ENCODE assay signal across 8 cellular contexts in the genomic region with DNA sequence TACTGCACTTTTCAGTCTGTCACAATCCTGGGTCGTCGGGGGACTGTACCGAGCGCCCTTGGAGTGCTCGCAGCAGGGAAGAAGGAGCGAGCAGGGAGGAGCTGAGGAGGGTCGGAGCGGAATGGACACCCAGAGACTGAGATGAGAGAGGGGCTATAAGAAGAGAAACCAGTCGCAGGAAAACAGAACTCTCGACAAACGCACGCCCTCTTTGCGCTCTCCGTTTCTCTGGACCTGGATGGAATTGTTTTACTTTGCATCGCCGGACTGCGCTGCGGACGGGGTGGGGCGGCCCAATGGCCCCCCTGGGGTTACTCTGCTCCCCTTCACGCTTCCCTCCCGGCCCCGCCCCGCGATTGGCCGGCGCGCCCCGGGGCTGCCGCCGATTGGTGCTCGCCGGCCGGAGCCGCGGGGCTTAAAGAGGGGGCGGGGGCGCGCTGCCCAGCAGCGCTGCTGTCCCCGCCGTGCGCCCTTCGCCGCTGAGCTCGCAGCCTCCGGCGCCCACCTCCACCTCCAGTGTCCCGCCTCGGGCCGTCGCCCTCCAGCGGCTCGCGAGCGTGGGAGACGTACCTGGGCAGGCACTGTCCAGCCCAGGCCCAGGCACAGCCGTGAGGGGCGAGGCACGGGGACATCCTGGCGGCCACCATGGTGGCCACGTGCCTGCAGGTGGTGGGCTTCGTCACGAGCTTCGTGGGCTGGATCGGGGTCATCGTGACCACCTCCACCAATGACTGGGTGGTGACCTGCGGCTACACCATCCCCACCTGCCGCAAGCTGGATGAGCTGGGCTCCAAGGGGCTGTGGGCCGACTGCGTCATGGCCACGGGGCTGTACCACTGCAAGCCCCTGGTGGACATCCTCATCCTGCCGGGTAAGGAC. TPM values are rescaled to one million over a fixed set of nuclear protein-coding genes. Genes with fewer than 3 reads are reported as not detected.
DNase-seq lines count a peak whose midpoint lies in the region; ATAC-seq and TF ChIP-seq lines count a peak whose summit lies in the region.

A gene (plus strand): TSS at position 447 of the 879 bp plus-strand sequence. CDS start 199 bp downstream, at position 646.

- in situ Hi-C loops in GM23248 (cut with MboI) = loop anchor here (10.0 kb wide), 1 partner anchor 396 kb away; no protein-coding TSS in a partner anchor

- H3K4me2 ChIP-seq in GM23248 (ENCODE audit: unreplicated experiment) = peak within 1 kb of the TSS; percentile 93
- H3K4me2 ChIP-seq in neural progenitor cell = peak within 1 kb of the TSS; percentile 76

- peak; percentile 37 for TF ChIP-seq CTCF in neural progenitor cell (IDR thresholded peaks at IDR 0.05)

- 3 to 4% methylated on average over 45 to 54 of the region's 73 CpGs for WGBS in GM23248 (ENCODE audit: low coverage in 1 of 2, low lambda C conversion rate in 2 of 2, missing lambda C conversion rate in 2 of 2), 2 experiments

- ATAC-seq in activated CD8-positive, alpha-beta T cell treated with anti-CD3 and anti-CD28 coated beads, Interleukin-2, amount 10 ng/mL, durations not matched to agents 7 days and 5 days = peak; percentile 48
- ATAC-seq in HG02763 (IDR thresholded peaks at IDR 0.05; ENCODE audit: unreplicated experiment) (no peak), HG02884 (IDR thresholded peaks at IDR 0.05; ENCODE audit: unreplicated experiment) (no peak)

- peaks cover 17% of the 10 kb centered on the region for H3K4me1 ChIP-seq in GM23248 (ENCODE audit: insufficient read depth)
- H3K4me1 ChIP-seq in neural progenitor cell = peaks cover 12% of the 10 kb centered on the region

- POLR2A ChIA-PET in activated CD8-positive, alpha-beta T cell treated with anti-CD3 and anti-CD28 coated beads, Interleukin-2, amount 10 ng/mL, durations not matched to agents 7 days and 5 days (lab: Charles Lee) = no interaction called here

- H3K4me1 Mint-ChIP-seq in activated CD8-positive, alpha-beta T cell treated with anti-CD3 and anti-CD28 coated beads, Interleukin-2, amount 10 ng/mL, durations not matched to agents 7 days and 5 days (ENCODE audit: low read depth) = peaks cover 12% of the 10 kb centered on the region
- peaks cover 26% of the 10 kb centered on the region for H3K4me1 Mint-ChIP-seq in neural progenitor cell

- no peak within 1 kb of the TSS for H3K27ac Mint-ChIP-seq in activated CD8-positive, alpha-beta T cell treated with anti-CD3 and anti-CD28 coated beads, Interleukin-2, amount 10 ng/mL, durations not matched to agents 7 days and 5 days
- H3K27ac Mint-ChIP-seq in neural progenitor cell = peak within 1 kb of the TSS; percentile 60

- H3K4me3 ChIP-seq in GM23248 (peak within 1 kb of the TSS; percentile 82), neural progenitor cell (peak within 1 kb of the TSS; percentile 46)

- H2AFZ ChIP-seq in GM23248 (peak within 1 kb of the TSS; percentile 89), neural progenitor cell (replicated peaks) (peak within 1 kb of the TSS; percentile 77)

- DNase-seq in AG08396 (ENCODE audit: low spot score) (peak; percentile 89), GM23248 (peak; percentile 78), globus pallidus (ENCODE audit: low spot score) (peak; percentile 91), neural progenitor cell (ENCODE audit: low spot score) (peak; percentile 85), SIG-M5 (lab: John Stamatoyannopoulos, UW) (no peak)
- DNase-seq in activated CD8-positive, alpha-beta T cell treated with anti-CD3 and anti-CD28 coated beads, Interleukin-2, amount 10 ng/mL, durations not matched to agents 7 days and 5 days = no peak

- H3K36me3 ChIP-seq in GM23248 (ENCODE audit: low read depth) (no peaks in the 10 kb centered on the region), neural progenitor cell (no peaks in the 10 kb centered on the region)

- no peaks in the 10 kb centered on the region for H3K27me3 ChIP-seq in GM23248 (replicated peaks; ENCODE audit: insufficient read depth)
- H3K27me3 ChIP-seq in neural progenitor cell = peaks cover 67% of the 10 kb centered on the region

- H3K79me2 ChIP-seq in GM23248 (ENCODE audit: insufficient read depth) = peaks cover 49% of the 10 kb centered on the region
- no peaks in the 10 kb centered on the region for H3K79me2 ChIP-seq in neural progenitor cell (ENCODE audit: low read depth)

- H3K27me3 Mint-ChIP-seq in activated CD8-positive, alpha-beta T cell treated with anti-CD3 and anti-CD28 coated beads, Interleukin-2, amount 10 ng/mL, durations not matched to agents 7 days and 5 days (ENCODE audit: low read depth) = peaks cover 40% of the 10 kb centered on the region
- H3K27me3 Mint-ChIP-seq in neural progenitor cell (ENCODE audit: insufficient read depth, low read depth) = peaks cover 25% of the 10 kb centered on the region

- H3K36me3 Mint-ChIP-seq in activated CD8-positive, alpha-beta T cell treated with anti-CD3 and anti-CD28 coated beads, Interleukin-2, amount 10 ng/mL, durations not matched to agents 7 days and 5 days (ENCODE audit: low read depth) = peaks cover 2% of the 10 kb centered on the region
- H3K36me3 Mint-ChIP-seq in neural progenitor cell = no peaks in the 10 kb centered on the region

- peak within 1 kb of the TSS; percentile 84 for H3K9ac ChIP-seq in GM23248
- no peak within 1 kb of the TSS for H3K9ac ChIP-seq in neural progenitor cell

- H3K27ac ChIP-seq in GM23248 (peak within 1 kb of the TSS; percentile 64), neural progenitor cell (no peak within 1 kb of the TSS)

- CTCF ChIA-PET in activated CD8-positive, alpha-beta T cell treated with anti-CD3 and anti-CD28 coated beads, Interleukin-2, amount 10 ng/mL, durations not matched to agents 7 days and 5 days (lab: Charles Lee) = interaction anchor here (0.8 to 10.2 kb wide), 3 partner anchors 17 to 393 kb away, joined by 3 to 138 read pairs (median 3); no protein-coding TSS in a partner anchor

- H3K9me3 Mint-ChIP-seq in activated CD8-positive, alpha-beta T cell treated with anti-CD3 and anti-CD28 coated beads, Interleukin-2, amount 10 ng/mL, durations not matched to agents 7 days and 5 days (ENCODE audit: insufficient read depth) = no peaks in the 10 kb centered on the region
- peaks cover 5% of the 10 kb centered on the region for H3K9me3 Mint-ChIP-seq in neural progenitor cell

- H3F3A ChIP-seq in GM23248 (ENCODE audit: insufficient read depth) (peaks cover 18% of the 10 kb centered on the region), neural progenitor cell (ENCODE audit: low read depth) (peaks cover 18% of the 10 kb centered on the region)

- H3K4me3 Mint-ChIP-seq in activated CD8-positive, alpha-beta T cell treated with anti-CD3 and anti-CD28 coated beads, Interleukin-2, amount 10 ng/mL, durations not matched to agents 7 days and 5 days = peak within 1 kb of the TSS; percentile 62
- peak within 1 kb of the TSS; percentile 88 for H3K4me3 Mint-ChIP-seq in neural progenitor cell

- no peaks in the 10 kb centered on the region for H3K9me3 ChIP-seq in GM23248 (ENCODE audit: low read depth)
- H3K9me3 ChIP-seq in neural progenitor cell (ENCODE audit: low read depth) = no peaks in the 10 kb centered on the region

- H3K9me2 ChIP-seq in GM23248 (ENCODE audit: insufficient read depth) = no peaks in the 10 kb centered on the region

- H4K20me1 ChIP-seq in GM23248 (ENCODE audit: insufficient read depth) (no peaks in the 10 kb centered on the region), neural progenitor cell (ENCODE audit: low read depth) (no peaks in the 10 kb centered on the region)

RNA-seq across cellular contexts. Expression of the gene that starts here (rescaled TPM):
- 81.9 and 95.9 TPM in 2 replicates for total RNA-seq in GM23248 (2014; rRNA removed; shearing (Covaris generic))
- 84.5 and 84.9 TPM in 2 replicates for polyA plus RNA-seq in GM23248 (2016; fragmentation: Nextera tagmentation; extraction: Ambion mirVana)
- not detected for total RNA-seq in activated CD8-positive, alpha-beta T cell treated with anti-CD3 and anti-CD28 coated beads, Interleukin-2, amount 10 ng/mL, durations not matched to agents 7 days and 5 days
- total RNA-seq in neural progenitor cell (ENCODE audit: low replicate concordance) = 1.6 and 2.0 TPM in 2 replicates

Comparison
In these comparisons a context has a peak if more than half of its experiments do, and no peak if none do; other contexts are left out.
1. RNA of the gene that starts here (total RNA-seq): 81.9 to 95.9 TPM in GM23248; 1.6 to 2.0 TPM in neural progenitor cell and not detected in activated CD8-positive, alpha-beta T cell treated with anti-CD3 and anti-CD28 coated beads, Interleukin-2, amount 10 ng/mL, durations not matched to agents 7 days and 5 days; every median in the first group is over 10 times any median in the second.
2. Peak in ATAC-seq in activated CD8-positive, alpha-beta T cell treated with anti-CD3 and anti-CD28 coated beads, Interleukin-2, amount 10 ng/mL, durations not matched to agents 7 days and 5 days; RNA of the gene not detected or under 1 TPM.
3. DNase-seq: peak in AG08396 (single experiment), GM23248 (single experiment), globus pallidus (single experiment) and neural progenitor cell (single experiment); none in activated CD8-positive, alpha-beta T cell treated with anti-CD3 and anti-CD28 coated beads, Interleukin-2, amount 10 ng/mL, durations not matched to agents 7 days and 5 days (single experiment) and SIG-M5 (single experiment).